In the genomic region with DNA sequence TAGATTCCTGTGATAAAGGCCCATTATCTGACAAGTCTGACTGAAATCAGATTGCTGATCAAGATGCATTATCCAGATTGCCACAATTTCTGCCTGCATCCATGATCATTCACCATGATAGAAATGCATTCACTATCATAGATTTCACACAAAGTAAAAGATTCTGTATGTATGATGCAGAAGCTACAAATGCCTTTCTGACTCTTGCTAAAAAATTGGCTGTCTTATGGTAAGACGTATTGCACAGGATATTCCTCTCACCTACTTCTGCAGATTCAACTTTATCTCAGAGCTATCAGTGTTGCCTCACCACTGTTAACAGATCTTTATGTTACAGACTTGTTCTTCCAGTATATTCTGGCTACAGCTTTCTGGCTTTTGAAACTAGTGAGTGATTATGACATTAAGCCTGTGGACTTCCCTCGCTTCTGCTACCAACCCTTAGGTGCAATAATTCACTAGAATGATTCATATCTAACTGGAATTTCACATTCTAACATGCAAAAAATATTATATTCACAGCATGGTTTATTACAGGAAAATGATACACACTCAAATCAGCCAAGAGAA, we compare ENCODE assay signal across 16 cellular contexts.
DNase-seq lines count a peak whose midpoint lies in the region; ATAC-seq and TF ChIP-seq lines count a peak whose summit lies in the region.
"Had no signal": no experiment of that assay in that cellular context is flagged by ENCODE, and none has a peak within 500 bp of the region (broad histone marks: within the 10 kb centered on the region; RNA-seq: fewer than 3 reads in every experiment).

No MANE protein-coding gene starts in this region.

- peak overlapping the region; percentile 9 for H3K27ac ChIP-seq in smooth muscle cell (ENCODE audit: low read depth)

- no peaks in the 10 kb centered on the region for H3K79me2 ChIP-seq in smooth muscle cell (ENCODE audit: low read depth)

- no peak for ATAC-seq in GM19467 (IDR thresholded peaks at IDR 0.05; ENCODE audit: unreplicated experiment)
- no peak for ATAC-seq in GM21367 (IDR thresholded peaks at IDR 0.05; ENCODE audit: unreplicated experiment)
- ATAC-seq: HepG2 had no signal

- DNase-seq in MV-4-11 (lab: John Stamatoyannopoulos, UW) (peak; percentile 18), amniotic epithelial cell (ENCODE audit: low read depth) (peak; percentile 94), fibroblast of pulmonary artery (ENCODE audit: low read depth) (peak; percentile 7), smooth muscle cell (lab: John Stamatoyannopoulos, UW; ENCODE audit: unreplicated experiment) (no peak), NCI-H2171 (lab: John Stamatoyannopoulos, UW) (no peak)
- DNase-seq: CD4-positive, alpha-beta T cell; DMS79; H9; KG1; NCI-H1105; NCI-H1694 treated with DMSO at 0.1 percent for 48 hours; NCI-H446; SK-N-SH had no signal

- no peak overlapping the region for H3K9ac ChIP-seq in smooth muscle cell (ENCODE audit: low read depth)
- H3K9ac ChIP-seq: SK-N-SH had no signal

- H3K4me3 ChIP-seq in fibroblast of pulmonary artery (replicated peaks; ENCODE audit: low read depth, low read length) (no peak overlapping the region), smooth muscle cell (no peak overlapping the region)

- WGBS in smooth muscle cell (ENCODE audit: low lambda C conversion rate) = 59% methylated on average over 2 of the region's 2 CpGs

- H3K4me1 ChIP-seq in smooth muscle cell (ENCODE audit: low read depth) = no peaks in the 10 kb centered on the region

- H3K27me3 ChIP-seq in smooth muscle cell (ENCODE audit: low read depth) = no peaks in the 10 kb centered on the region

- H3K9me3 ChIP-seq in smooth muscle cell (replicated peaks; ENCODE audit: low read depth) = no peaks in the 10 kb centered on the region
- H3K9me3 ChIP-seq: SK-N-SH had no signal

- H3K36me3 ChIP-seq in smooth muscle cell (ENCODE audit: low read depth) = no peaks in the 10 kb centered on the region

- H3F3A ChIP-seq in smooth muscle cell (ENCODE audit: low read depth) = peaks cover 4% of the 10 kb centered on the region

- TF ChIP-seq CTCF in fibroblast of pulmonary artery (IDR thresholded peaks at IDR 0.05; ENCODE audit: low read length, missing control alignments) = no peak
- no peak for TF ChIP-seq CTCF in smooth muscle cell (IDR thresholded peaks at IDR 0.05; ENCODE audit: borderline replicate concordance, insufficient read depth, poor library complexity, severe bottlenecking)

- H2AFZ ChIP-seq in smooth muscle cell (ENCODE audit: low read depth) = no peak overlapping the region

- H4K20me1 ChIP-seq in smooth muscle cell (ENCODE audit: low read depth) = no peaks in the 10 kb centered on the region

- H3K4me2 ChIP-seq in smooth muscle cell = no peak overlapping the region
- H3K4me2 ChIP-seq: SK-N-SH had no signal

Comparison
In these comparisons a context has a peak if more than half of its experiments do, and no peak if none do; other contexts are left out.
1. DNase-seq: peak in MV-4-11 (single experiment), amniotic epithelial cell (single experiment) and fibroblast of pulmonary artery (single experiment); none in smooth muscle cell (single experiment) and NCI-H2171 (single experiment).